ENCODE assay signal across 10 cellular contexts in genomic region chr6:52417675-52418111, GRCh38. TPM values are rescaled to one million over a fixed set of nuclear protein-coding genes. Genes with fewer than 3 reads are reported as not detected.
A peak's percentile ranks its signal among the peaks of the same experiment; 100 is the strongest.
DNase-seq lines count a peak whose midpoint lies in the region; ATAC-seq and TF ChIP-seq lines count a peak whose summit lies in the region.
"Had no signal": no experiment of that assay in that cellular context is flagged by ENCODE, and none has a peak within 500 bp of the region (broad histone marks: within the 10 kb centered on the region; RNA-seq: fewer than 3 reads in every experiment).

No MANE protein-coding gene starts in this region.

- peak overlapping the region; percentile 25 for H3K4me3 Mint-ChIP-seq in HFFc6
- peak overlapping the region; percentile 24 for H3K4me3 Mint-ChIP-seq in activated B cell treated with CpG ODN at 0.5 μM for 24 hours
- H3K4me3 Mint-ChIP-seq: CD8-positive, alpha-beta T cell had no signal

- TF ChIP-seq POLR2A in gastrocnemius medialis (IDR thresholded peaks at IDR 0.05): no peak

- H3K9me3 Mint-ChIP-seq in HFFc6 (no peaks in the 10 kb centered on the region), activated B cell treated with CpG ODN at 0.5 μM for 24 hours (no peaks in the 10 kb centered on the region)
- H3K9me3 Mint-ChIP-seq: CD8-positive, alpha-beta T cell had no signal

- intact Hi-C loops in A673 (cut with micrococcal nuclease; ENCODE audit: unreplicated experiment): no loop called here
- intact Hi-C loops in activated B cell treated with CpG ODN at 0.5 μM for 24 hours (cut with micrococcal nuclease): loop anchor here (5.0 kb wide), 2 partner anchors 465 to 1065 kb away; no protein-coding TSS in a partner anchor
- intact Hi-C loops in gastrocnemius medialis (cut with DNase I; ENCODE audit: low total_unique reads): no loop called here

- peaks cover 4% of the 10 kb centered on the region; the same call in 1 of the 2 replicates for H3K36me3 Mint-ChIP-seq in HFFc6 (ENCODE audit: low read depth)
- no peaks in the 10 kb centered on the region for H3K36me3 Mint-ChIP-seq in activated B cell treated with CpG ODN at 0.5 μM for 24 hours (ENCODE audit: low read depth)
- H3K36me3 Mint-ChIP-seq: CD8-positive, alpha-beta T cell had no signal

- peak; percentile 71 for DNase-seq in A673 (ENCODE audit: low spot score)
- peak; percentile 77 for DNase-seq in HFFc6
- DNase-seq in activated B cell treated with CpG ODN at 0.5 μM for 24 hours: no peak
- no peak for DNase-seq in right atrium auricular region (ENCODE audit: low spot score)
- no peak for DNase-seq in superior temporal gyrus (ENCODE audit: extremely low spot score)
- DNase-seq in gastrocnemius medialis: no peak
- no peak for DNase-seq in activated CD8-positive, alpha-beta memory T cell treated with anti-CD3 and anti-CD28 coated beads, Interleukin-2, amount 50 U/mL, for 48 hours
- DNase-seq in stimulated activated naive CD8-positive, alpha-beta T cell treated with anti-CD3 and anti-CD28 coated beads, Interleukin-15, Interleukin-2, amounts not matched to agents 100 U/mL and 50 U/mL, for 24 hours: no peak
- DNase-seq: CD8-positive, alpha-beta T cell had no signal

- H3K4me1 Mint-ChIP-seq in HFFc6 (ENCODE audit: low read depth) (peaks cover 53% of the 10 kb centered on the region), activated B cell treated with CpG ODN at 0.5 μM for 24 hours (peaks cover 16% of the 10 kb centered on the region)

- H3K27ac Mint-ChIP-seq in HFFc6 (peak overlapping the region; percentile 88), activated B cell treated with CpG ODN at 0.5 μM for 24 hours (no peak overlapping the region)
- H3K27ac Mint-ChIP-seq: CD8-positive, alpha-beta T cell had no signal

- H3K9me3 ChIP-seq in A673 (ENCODE audit: low read depth, low read length, poor library complexity, severe bottlenecking): no peaks in the 10 kb centered on the region
- H3K9me3 ChIP-seq in right atrium auricular region: no peaks in the 10 kb centered on the region
- no peaks in the 10 kb centered on the region for H3K9me3 ChIP-seq in gastrocnemius medialis
- H3K9me3 ChIP-seq: suprapubic skin had no signal

- CTCF ChIA-PET in A673 (lab: Charles Lee): interaction anchor here (0.6 kb wide), 1 partner anchor 244 kb away, joined by 3 read pairs; no protein-coding TSS in a partner anchor
- CTCF ChIA-PET in activated B cell treated with CpG ODN at 0.5 μM for 24 hours (lab: Charles Lee): interaction anchor here (1.0 to 7.7 kb wide), 8 partner anchors 18 to 248 kb away, joined by 3 to 66 read pairs (median 6); partner anchors contain the start of gene MCM3

- H3K27ac ChIP-seq in A673 (ENCODE audit: low read depth, low read length, poor library complexity, severe bottlenecking) (peak overlapping the region; percentile 18), right atrium auricular region (peak overlapping the region; percentile 84 to 90), gastrocnemius medialis (peak overlapping the region in 1 of 4 donors; percentile 20)
- H3K27ac ChIP-seq: suprapubic skin had no signal

- in situ Hi-C loops in gastrocnemius medialis (cut with MboI; ENCODE audit: low sequenced_read_pairs in 4 of 4): loop anchor here (5.0 to 25.0 kb wide), 7 partner anchors 77 to 570 kb away; partner anchors contain the start of genes GSTA4 (in 2 of the 4) and MCM3 (in 1 of the 4)

- H3K4me3 ChIP-seq in A673 (ENCODE audit: low read depth, low read length, poor library complexity, severe bottlenecking): no peak overlapping the region
- no peak overlapping the region for H3K4me3 ChIP-seq in right atrium auricular region
- H3K4me3 ChIP-seq in gastrocnemius medialis: no peak overlapping the region
- H3K4me3 ChIP-seq: suprapubic skin had no signal

- no peaks in the 10 kb centered on the region; the same call in 1 of the 2 replicates for H3K27me3 Mint-ChIP-seq in HFFc6 (ENCODE audit: insufficient read depth)
- H3K27me3 Mint-ChIP-seq in activated B cell treated with CpG ODN at 0.5 μM for 24 hours: no peaks in the 10 kb centered on the region

- H3K4me1 ChIP-seq in A673 (ENCODE audit: insufficient read depth, low read length, poor library complexity, severe bottlenecking) (peaks cover 28% of the 10 kb centered on the region), right atrium auricular region (peaks cover 0 to 36% of the 10 kb centered on the region in 2 donors), gastrocnemius medialis (peaks cover 9 to 13% of the 10 kb centered on the region in 2 donors)

- no peaks in the 10 kb centered on the region for H3K36me3 ChIP-seq in A673 (ENCODE audit: insufficient read depth, low read length, poor library complexity, severe bottlenecking)
- no peaks in the 10 kb centered on the region for H3K36me3 ChIP-seq in right atrium auricular region
- H3K36me3 ChIP-seq in gastrocnemius medialis: no peaks in the 10 kb centered on the region
- H3K36me3 ChIP-seq: suprapubic skin had no signal

- BruUV-seq in A673 (replicated peaks; lab: Mats Ljungman, UMichigan): no TSS peak

- POLR2A ChIA-PET in A673 (lab: Charles Lee; ENCODE audit: low non-redundant PET) (no interaction called here), activated B cell treated with CpG ODN at 0.5 μM for 24 hours (lab: Charles Lee) (interaction anchor here (0.7 to 1.1 kb wide), 2 partner anchors 135 to 841 kb away, joined by 3 read pairs; no protein-coding TSS in a partner anchor)

- TF ChIP-seq CTCF in A673 (conservative IDR thresholded peaks at IDR 0.05; ENCODE audit: low read depth, low read length) (no peak), HFFc6 (IDR thresholded peaks at IDR 0.05) (no peak), activated B cell treated with CpG ODN at 0.5 μM for 24 hours (IDR thresholded peaks at IDR 0.05) (no peak), right atrium auricular region (IDR thresholded peaks at IDR 0.05) (no peak), gastrocnemius medialis (IDR thresholded peaks at IDR 0.05 in 4 of 5, conservative IDR thresholded peaks at IDR 0.05 in 1 of 5) (no peak)

- H3K27me3 ChIP-seq in A673 (replicated peaks; ENCODE audit: insufficient read depth, low read depth, low read length, poor library complexity) (no peaks in the 10 kb centered on the region), right atrium auricular region (no peaks in the 10 kb centered on the region), gastrocnemius medialis (no peaks in the 10 kb centered on the region)
- H3K27me3 ChIP-seq: suprapubic skin had no signal

- ATAC-seq in activated B cell treated with CpG ODN at 0.5 μM for 24 hours (ENCODE audit: low read depth) (no peak), gastrocnemius medialis (no peak)
- no peak for ATAC-seq in stimulated activated naive CD8-positive, alpha-beta T cell treated with anti-CD3 and anti-CD28 coated beads, Interleukin-15, Interleukin-2, amounts not matched to agents 100 U/mL and 50 U/mL, for 24 hours
- ATAC-seq: CD8-positive, alpha-beta T cell had no signal

RNA-seq across cellular contexts. Expression of gene EFHC1, which starts 2.4 kb away (rescaled TPM):
- total RNA-seq in A673 (2021) (16.9 and 25.7 TPM in 2 replicates), activated B cell treated with CpG ODN at 0.5 μM for 24 hours (15.8 and 23.2 TPM in 2 replicates), right atrium auricular region (1 to 10 TPM; 3.4 to 4.1 TPM), gastrocnemius medialis (1 to 10 TPM in 3 of 4 donors, under 1 TPM in 1; 0.46 to 9.3 (median 1.5) TPM)
- total RNA-seq in HFFc6 (2021; fragmentation: NEBNext Ultra II Directional; extraction: Animal tissue kit (Norgen Biotek cat#: 25700)): 10 to 100 TPM in 5 of 6 experiments, 1 to 10 TPM in 1; 10.0 to 17.3 (median 13.8) TPM

RNA-seq across cellular contexts. Expression of gene PAQR8, which starts 55.7 kb away (rescaled TPM):
- 1.5 and 3.8 TPM in 2 replicates for total RNA-seq in A673 (2021)
- 1 to 10 TPM; 2.8 to 3.8 (median 3.1) TPM for total RNA-seq in HFFc6 (2021; fragmentation: NEBNext Ultra II Directional; extraction: Animal tissue kit (Norgen Biotek cat#: 25700))
- total RNA-seq in activated B cell treated with CpG ODN at 0.5 μM for 24 hours: 6.8 and 8.0 TPM in 2 replicates
- 1 to 10 TPM; 2.6 to 5.6 TPM for total RNA-seq in right atrium auricular region
- total RNA-seq in gastrocnemius medialis: 1 to 10 TPM in 1 of 4 donors, under 1 TPM in 3; 0.39 to 1.1 (median 0.72) TPM

Comparison
In these comparisons a context has a peak if more than half of its experiments do, and no peak if none do; other contexts are left out.
1. DNase-seq: peak in A673 (single experiment) and HFFc6 (single experiment); none in activated B cell treated with CpG ODN at 0.5 μM for 24 hours (single experiment), right atrium auricular region (single experiment), superior temporal gyrus (single experiment), gastrocnemius medialis (0 of 2), activated CD8-positive, alpha-beta memory T cell treated with anti-CD3 and anti-CD28 coated beads, Interleukin-2, amount 50 U/mL, for 48 hours (single experiment) and stimulated activated naive CD8-positive, alpha-beta T cell treated with anti-CD3 and anti-CD28 coated beads, Interleukin-15, Interleukin-2, amounts not matched to agents 100 U/mL and 50 U/mL, for 24 hours (single experiment).